Comparison of ENCODE assay signal across 18 cellular contexts in the genomic region with DNA sequence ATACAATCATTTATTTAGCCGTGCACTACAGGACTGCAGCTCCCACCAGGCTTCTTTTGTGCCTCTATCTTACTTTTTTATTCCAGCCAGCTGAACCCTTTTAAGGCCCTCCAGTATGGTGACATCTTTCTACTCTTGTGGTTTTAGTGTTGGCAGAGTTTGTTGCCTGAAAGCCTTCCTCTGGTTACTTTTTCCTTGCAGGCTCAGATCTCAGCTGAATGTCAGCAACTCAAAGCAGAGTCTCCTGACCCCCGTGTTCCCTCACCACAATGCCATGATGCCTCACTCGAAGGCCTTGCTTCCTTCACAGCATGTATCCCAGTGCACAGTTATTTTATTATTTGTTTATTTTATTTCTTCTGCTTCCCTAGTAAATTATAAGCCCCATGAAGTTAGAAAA.
DNase-seq lines count a peak whose midpoint lies in the region; ATAC-seq, FAIRE-seq and TF ChIP-seq lines count a peak whose summit lies in the region.
"Had no signal": no experiment of that assay in that cellular context is flagged by ENCODE, and none has a peak within 500 bp of the region (broad histone marks: within the 10 kb centered on the region; RNA-seq: fewer than 3 reads in every experiment).

No MANE protein-coding gene starts in this region.

- H3K27ac Mint-ChIP-seq in astrocyte (ENCODE audit: unreplicated experiment) = no peak overlapping the region
- no peak overlapping the region for H3K27ac Mint-ChIP-seq in naive thymus-derived CD4-positive, alpha-beta T cell
- H3K27ac Mint-ChIP-seq: CD4-positive, CD25-positive, alpha-beta regulatory T cell had no signal

- H3K4me1 ChIP-seq in astrocyte (ENCODE audit: insufficient read depth, low read length) (peaks cover 9% of the 10 kb centered on the region), tibial artery (no peaks in the 10 kb centered on the region)
- H3K4me1 ChIP-seq in naive thymus-derived CD4-positive, alpha-beta T cell (ENCODE audit: control insufficient read depth in 2 of 2, insufficient read depth in 2 of 2, low read length in 2 of 2) = no peaks in the 10 kb centered on the region
- H3K4me1 ChIP-seq: BLaER1 treated with 17β-estradiol and CSF1 and Interleukin-3, amounts not matched to agents 10 nM and 100 nM had no signal

- peaks cover 7% of the 10 kb centered on the region for H3K4me1 Mint-ChIP-seq in astrocyte (ENCODE audit: low read depth, unreplicated experiment)
- no peaks in the 10 kb centered on the region for H3K4me1 Mint-ChIP-seq in naive thymus-derived CD4-positive, alpha-beta T cell
- H3K4me1 Mint-ChIP-seq: CD4-positive, CD25-positive, alpha-beta regulatory T cell had no signal

- no peak for ATAC-seq in naive thymus-derived CD4-positive, alpha-beta T cell
- ATAC-seq in HG02840 (IDR thresholded peaks at IDR 0.05; ENCODE audit: low FRiP score, unreplicated experiment) = no peak
- ATAC-seq: GM12878, HCT116 had no signal

- H3K9me3 ChIP-seq in astrocyte (ENCODE audit: insufficient read depth, low read depth, low read length) (peaks cover 3% of the 10 kb centered on the region), tibial artery (no peaks in the 10 kb centered on the region)
- no peaks in the 10 kb centered on the region for H3K9me3 ChIP-seq in naive thymus-derived CD4-positive, alpha-beta T cell (ENCODE audit: control insufficient read depth in 2 of 3, low read length in 3 of 3)

- H3K27ac ChIP-seq in astrocyte (ENCODE audit: low read depth, low read length) (no peak overlapping the region), tibial artery (no peak overlapping the region)
- H3K27ac ChIP-seq in naive thymus-derived CD4-positive, alpha-beta T cell (ENCODE audit: low read depth, low read length) = no peak overlapping the region
- H3K27ac ChIP-seq: BLaER1 treated with 17β-estradiol and CSF1 and Interleukin-3, amounts not matched to agents 10 nM and 100 nM; GM23248 had no signal

- no peaks in the 10 kb centered on the region for H4K20me1 ChIP-seq in astrocyte (ENCODE audit: insufficient read depth, low read length)
- H4K20me1 ChIP-seq: BLaER1 treated with 17β-estradiol and CSF1 and Interleukin-3, amounts not matched to agents 10 nM and 100 nM had no signal

- FAIRE-seq in astrocyte (lab: Jason Lieb, UNC) = no peak
- FAIRE-seq: GM12878, GM18507, H54 had no signal

- H3K4me3 Mint-ChIP-seq in astrocyte (ENCODE audit: unreplicated experiment) = no peak overlapping the region
- H3K4me3 Mint-ChIP-seq in naive thymus-derived CD4-positive, alpha-beta T cell = no peak overlapping the region
- H3K4me3 Mint-ChIP-seq: CD4-positive, CD25-positive, alpha-beta regulatory T cell had no signal

- no peaks in the 10 kb centered on the region for H3K36me3 Mint-ChIP-seq in astrocyte (ENCODE audit: low read depth, unreplicated experiment)
- no peaks in the 10 kb centered on the region for H3K36me3 Mint-ChIP-seq in naive thymus-derived CD4-positive, alpha-beta T cell
- H3K36me3 Mint-ChIP-seq: CD4-positive, CD25-positive, alpha-beta regulatory T cell had no signal

- H3K79me2 ChIP-seq in astrocyte (ENCODE audit: insufficient read depth, low read length) = no peaks in the 10 kb centered on the region

- no peak overlapping the region for H3K9ac ChIP-seq in astrocyte (ENCODE audit: low read length)
- H3K9ac ChIP-seq: BLaER1 treated with 17β-estradiol and CSF1 and Interleukin-3, amounts not matched to agents 10 nM and 100 nM; GM23248 had no signal

- intact Hi-C loops in naive thymus-derived CD4-positive, alpha-beta T cell (cut with micrococcal nuclease) = no loop called here
- intact Hi-C loops in tibial artery (cut with DNase I; ENCODE audit: low total_unique reads) = no loop called here

- TF ChIP-seq CTCF in astrocyte (IDR thresholded peaks at IDR 0.05; ENCODE audit: insufficient read depth, low read depth, low read length) (no peak), choroid plexus epithelial cell (conservative IDR thresholded peaks at IDR 0.05; ENCODE audit: low read depth, low read length) (no peak), tibial artery (IDR thresholded peaks at IDR 0.05) (no peak)

- CTCF ChIA-PET in naive thymus-derived CD4-positive, alpha-beta T cell (lab: Charles Lee) = no interaction called here

- no peak overlapping the region for H2AFZ ChIP-seq in astrocyte (ENCODE audit: low read depth, low read length)
- H2AFZ ChIP-seq: GM23248 had no signal

- H3K9me3 Mint-ChIP-seq in astrocyte (ENCODE audit: unreplicated experiment) = peaks cover 3% of the 10 kb centered on the region
- peaks cover 0 to 32% (median 8%) of the 10 kb centered on the region in 11 donors for H3K9me3 Mint-ChIP-seq in naive thymus-derived CD4-positive, alpha-beta T cell

- H3K36me3 ChIP-seq in astrocyte (ENCODE audit: insufficient read depth, low read length) (no peaks in the 10 kb centered on the region), tibial artery (no peaks in the 10 kb centered on the region)
- H3K36me3 ChIP-seq in naive thymus-derived CD4-positive, alpha-beta T cell (ENCODE audit: control insufficient read depth in 2 of 3, insufficient read depth in 3 of 3, low read length in 3 of 3) = no peaks in the 10 kb centered on the region
- H3K36me3 ChIP-seq: BLaER1 treated with 17β-estradiol and CSF1 and Interleukin-3, amounts not matched to agents 10 nM and 100 nM had no signal

- no peak overlapping the region for H3K4me2 ChIP-seq in astrocyte (ENCODE audit: low read length)
- H3K4me2 ChIP-seq: BLaER1 treated with 17β-estradiol and CSF1 and Interleukin-3, amounts not matched to agents 10 nM and 100 nM had no signal

- H3K27me3 ChIP-seq in astrocyte (ENCODE audit: insufficient read depth, low read length) (no peaks in the 10 kb centered on the region), tibial artery (no peaks in the 10 kb centered on the region)
- no peaks in the 10 kb centered on the region for H3K27me3 ChIP-seq in naive thymus-derived CD4-positive, alpha-beta T cell (ENCODE audit: control insufficient read depth in 2 of 2, insufficient read depth in 2 of 2, low read length in 2 of 2)
- H3K27me3 ChIP-seq: BLaER1 treated with 17β-estradiol and CSF1 and Interleukin-3, amounts not matched to agents 10 nM and 100 nM had no signal

- H3K4me3 ChIP-seq in astrocyte (ENCODE audit: insufficient read depth, low read depth, low read length) (no peak overlapping the region), choroid plexus epithelial cell (ENCODE audit: low read depth, low read length) (no peak overlapping the region), tibial artery (no peak overlapping the region)
- no peak overlapping the region for H3K4me3 ChIP-seq in naive thymus-derived CD4-positive, alpha-beta T cell (ENCODE audit: low read length)
- H3K4me3 ChIP-seq: BLaER1 treated with 17β-estradiol and CSF1 and Interleukin-3, amounts not matched to agents 10 nM and 100 nM; GM12878; GM23248 had no signal

- no peaks in the 10 kb centered on the region for H3K27me3 Mint-ChIP-seq in astrocyte (ENCODE audit: low read depth, unreplicated experiment)
- H3K27me3 Mint-ChIP-seq in naive thymus-derived CD4-positive, alpha-beta T cell = no peaks in the 10 kb centered on the region
- H3K27me3 Mint-ChIP-seq: CD4-positive, CD25-positive, alpha-beta regulatory T cell had no signal

- POLR2A ChIA-PET in naive thymus-derived CD4-positive, alpha-beta T cell (lab: Charles Lee) = no interaction called here

- DNase-seq in EL = peak; percentile 5
- DNase-seq in astrocyte (ENCODE audit: low read depth) = peak; percentile 17
- peak; percentile 40 for DNase-seq in choroid plexus epithelial cell (ENCODE audit: low read depth)
- DNase-seq in smooth muscle cell of the brain vasculature (ENCODE audit: low read depth, low spot score) = peak; percentile 12
- DNase-seq in naive thymus-derived CD4-positive, alpha-beta T cell = no peak
- DNase-seq in tibial artery = no peak
- DNase-seq: 8988T; ACHN; CD4-positive, CD25-positive, alpha-beta regulatory T cell; DMS53; GM23248; IMR-90 had no signal

Comparison
In these comparisons a context has a peak if more than half of its experiments do, and no peak if none do; other contexts are left out.
1. DNase-seq: peak in EL (single experiment), astrocyte (single experiment), choroid plexus epithelial cell (single experiment) and smooth muscle cell of the brain vasculature (single experiment); none in naive thymus-derived CD4-positive, alpha-beta T cell (0 of 9) and tibial artery (0 of 2).